ENCODE assay signal across 31 cellular contexts in genomic region chr21:42542196-42542595, GRCh38. TPM values are rescaled to one million over a fixed set of nuclear protein-coding genes. Genes with fewer than 3 reads are reported as not detected.
"Had no signal": no experiment of that assay in that cellular context is flagged by ENCODE, and none has a peak within 500 bp of the region (broad histone marks: within the 10 kb centered on the region; RNA-seq: fewer than 3 reads in every experiment).

No MANE protein-coding gene starts in this region.

- H3K9me3 ChIP-seq: esophagus muscularis mucosa, gastroesophageal sphincter, heart right ventricle, left ventricle myocardium inferior, mucosa of descending colon, right lobe of liver, stomach, thyroid gland had no signal

- H3K36me3 Mint-ChIP-seq: natural killer cell treated with Interleukin-12 subunit alpha and Interleukin-12 subunit beta and Interleukin-15 and Interleukin-18, amount 100 ng/mL, for 72 hours had no signal

- H3K27me3 ChIP-seq: esophagus muscularis mucosa, foreskin keratinocyte, gastroesophageal sphincter, heart right ventricle, right lobe of liver, stomach, thyroid gland had no signal

- H3K4me3 ChIP-seq: coronary artery, esophagus muscularis mucosa, gastroesophageal sphincter, heart right ventricle, left ventricle myocardium inferior, mucosa of descending colon, right lobe of liver, smooth muscle cell, stomach, thyroid gland had no signal

- FAIRE-seq: endothelial cell of umbilical vein, islet of Langerhans had no signal

- H3K27me3 Mint-ChIP-seq: naive B cell; natural killer cell treated with Interleukin-12 subunit alpha and Interleukin-12 subunit beta and Interleukin-15 and Interleukin-18, amount 100 ng/mL, for 72 hours had no signal

- H3K27ac ChIP-seq: coronary artery, esophagus muscularis mucosa, foreskin keratinocyte, gastroesophageal sphincter, heart right ventricle, left ventricle myocardium inferior, right lobe of liver, stomach, thyroid gland had no signal

- ATAC-seq: foreskin keratinocyte; gastroesophageal sphincter; heart right ventricle; left colon; mucosa of descending colon; natural killer cell treated with Interleukin-12 subunit alpha and Interleukin-12 subunit beta and Interleukin-15 and Interleukin-18, amount 100 ng/mL, for 72 hours; right lobe of liver; stimulated activated effector memory CD8-positive, alpha-beta T cell treated with anti-CD3 and anti-CD28 coated beads, Interleukin-12 subunit alpha, Interleukin-12 subunit beta, amount 100 ng/mL, for 72 hours had no signal

- H3K27ac Mint-ChIP-seq: mesothelial cell of epicardium; natural killer cell treated with Interleukin-12 subunit alpha and Interleukin-12 subunit beta and Interleukin-15 and Interleukin-18, amount 100 ng/mL, for 72 hours; stimulated activated effector memory CD8-positive, alpha-beta T cell treated with anti-CD3 and anti-CD28 coated beads, Interleukin-12 subunit alpha, Interleukin-12 subunit beta, amount 100 ng/mL, for 72 hours had no signal

- H3K4me1 ChIP-seq: foreskin keratinocyte, heart right ventricle, left ventricle myocardium inferior had no signal

- H3K9me3 Mint-ChIP-seq: mesothelial cell of epicardium; naive B cell; natural killer cell treated with Interleukin-12 subunit alpha and Interleukin-12 subunit beta and Interleukin-15 and Interleukin-18, amount 100 ng/mL, for 72 hours; neural crest cell; stimulated activated effector memory CD8-positive, alpha-beta T cell treated with anti-CD3 and anti-CD28 coated beads, Interleukin-12 subunit alpha, Interleukin-12 subunit beta, amount 100 ng/mL, for 72 hours had no signal

- H3K4me2 ChIP-seq: smooth muscle cell had no signal

- H3K4me1 Mint-ChIP-seq: mesothelial cell of epicardium had no signal

- H3K4me3 Mint-ChIP-seq: mesothelial cell of epicardium; naive B cell; natural killer cell treated with Interleukin-12 subunit alpha and Interleukin-12 subunit beta and Interleukin-15 and Interleukin-18, amount 100 ng/mL, for 72 hours; neural crest cell; stimulated activated effector memory CD8-positive, alpha-beta T cell treated with anti-CD3 and anti-CD28 coated beads, Interleukin-12 subunit alpha, Interleukin-12 subunit beta, amount 100 ng/mL, for 72 hours had no signal

- DNase-seq: dermis blood vessel endothelial cell; effector memory CD4-positive, alpha-beta T cell; foreskin keratinocyte; heart right ventricle; hippocampal formation; left ventricle myocardium inferior; mesenchymal stem cell; naive B cell; nucleus accumbens; retina; right lobe of liver; stimulated activated CD4-positive, alpha-beta T cell treated with anti-CD3 and anti-CD28 coated beads, Interleukin-2, amount 100 ng/mL, for 24 hours; stimulated activated CD4-positive, alpha-beta T cell treated with anti-CD3 and anti-CD28 coated beads, Interleukin-4, amount 100 ng/mL, for 24 hours; stimulated activated naive CD4-positive, alpha-beta T cell treated with Interleukin-2 at 50 U/mL for 16 hours; stomach; thyroid gland; trophoblast cell had no signal

RNA-seq across cellular contexts. Expression of gene RSPH1, which starts 46.2 kb away (rescaled TPM):
- total RNA-seq: dermis blood vessel endothelial cell, endothelial cell of umbilical vein, fibroblast of lung, left ventricle myocardium inferior, lung microvascular endothelial cell, smooth muscle cell had no signal
- polyA plus RNA-seq: fibroblast of lung had no signal
